Comparison of ENCODE assay signal across 29 cellular contexts in genomic region chr1:18060331-18060730, GRCh38.
"Had no signal": no experiment of that assay in that cellular context is flagged by ENCODE, and none has a peak within 500 bp of the region (broad histone marks: within the 10 kb centered on the region; RNA-seq: fewer than 3 reads in every experiment).

No MANE protein-coding gene starts in this region.

- H3K36me3 Mint-ChIP-seq: activated CD4-positive, alpha-beta memory T cell treated with anti-CD3 and anti-CD28 coated beads for 36 hours; activated naive CD4-positive, alpha-beta T cell treated with anti-CD3 and anti-CD28 coated beads, Interleukin-2, amount 10 ng/mL, durations not matched to agents 7 days and 5 days; activated naive CD8-positive, alpha-beta T cell; activated naive CD8-positive, alpha-beta T cell treated with anti-CD3 and anti-CD28 coated beads, Interleukin-2, amount 10 ng/mL, durations not matched to agents 7 days and 5 days had no signal

- H3K27ac Mint-ChIP-seq: activated B cell treated with CpG ODN at 0.5 μM for 24 hours; activated CD4-positive, alpha-beta memory T cell treated with anti-CD3 and anti-CD28 coated beads for 36 hours; activated CD4-positive, alpha-beta T cell treated with anti-CD3 and anti-CD28 coated beads, Interleukin-2, amount 10 ng/mL, durations not matched to agents 24 days and 14 days; activated CD8-positive, alpha-beta T cell treated with anti-CD3 and anti-CD28 coated beads for 36 hours; activated naive CD4-positive, alpha-beta T cell treated with anti-CD3 and anti-CD28 coated beads, Interleukin-2, amount 10 ng/mL, durations not matched to agents 7 days and 5 days; activated naive CD4-positive, alpha-beta T cell treated with anti-CD3 and anti-CD28 coated beads, Interleukin-2, amount 50 U/mL, for 24 hours; activated naive CD8-positive, alpha-beta T cell; activated naive CD8-positive, alpha-beta T cell treated with anti-CD3 and anti-CD28 coated beads, Interleukin-2, amount 10 ng/mL, durations not matched to agents 7 days and 5 days; activated naive CD8-positive, alpha-beta T cell treated with anti-CD3 and anti-CD28 coated beads, Interleukin-2, amount 50 U/mL, for 24 hours; activated T-helper 2 cell treated with anti-CD3 and anti-CD28 coated beads, Interferon-gamma antibody, Interleukin-2, Interleukin-4, amounts not matched to agents 10 μg/mL and 5 μg/mL and 100 μg/mL, durations not matched to agents 14 hours and 24 hours and 36 hours; T-helper 1 cell treated with Interleukin-12 subunit alpha and Interleukin-12 subunit beta and Interleukin-4 antibody, amounts not matched to agents 30 μg/mL and 1 μg/mL, for 36 hours; T-helper 2 cell treated with Interferon-gamma antibody and Interleukin-4, amounts not matched to agents 5 μg/mL and 100 μg/mL, for 36 hours had no signal

- H3K4me3 Mint-ChIP-seq: activated B cell treated with CpG ODN at 0.5 μM for 24 hours; activated CD4-positive, alpha-beta memory T cell treated with anti-CD3 and anti-CD28 coated beads for 36 hours; activated CD4-positive, alpha-beta T cell treated with anti-CD3 and anti-CD28 coated beads, Interleukin-2, amount 10 ng/mL, durations not matched to agents 24 days and 14 days; activated CD8-positive, alpha-beta T cell treated with anti-CD3 and anti-CD28 coated beads for 36 hours; activated naive CD4-positive, alpha-beta T cell treated with anti-CD3 and anti-CD28 coated beads, Interleukin-2, amount 10 ng/mL, durations not matched to agents 7 days and 5 days; activated naive CD4-positive, alpha-beta T cell treated with anti-CD3 and anti-CD28 coated beads, Interleukin-2, amount 50 U/mL, for 24 hours; activated naive CD8-positive, alpha-beta T cell; activated naive CD8-positive, alpha-beta T cell treated with anti-CD3 and anti-CD28 coated beads, Interleukin-2, amount 10 ng/mL, durations not matched to agents 7 days and 5 days; activated naive CD8-positive, alpha-beta T cell treated with anti-CD3 and anti-CD28 coated beads, Interleukin-2, amount 50 U/mL, for 24 hours; T-helper 1 cell treated with Interleukin-12 subunit alpha and Interleukin-12 subunit beta and Interleukin-4 antibody, amounts not matched to agents 30 μg/mL and 1 μg/mL, for 36 hours; T-helper 2 cell treated with Interferon-gamma antibody and Interleukin-4, amounts not matched to agents 5 μg/mL and 100 μg/mL, for 36 hours had no signal

- ATAC-seq: activated CD8-positive, alpha-beta T cell treated with anti-CD3 and anti-CD28 coated beads for 36 hours; activated naive CD8-positive, alpha-beta T cell treated with anti-CD3 and anti-CD28 coated beads, Interleukin-2, amount 50 U/mL, for 24 hours had no signal

- H3K9me3 Mint-ChIP-seq: activated B cell treated with CpG ODN at 0.5 μM for 24 hours; activated CD4-positive, alpha-beta memory T cell treated with anti-CD3 and anti-CD28 coated beads for 36 hours; activated CD4-positive, alpha-beta T cell treated with anti-CD3 and anti-CD28 coated beads, Interleukin-2, amount 10 ng/mL, durations not matched to agents 24 days and 14 days; activated CD8-positive, alpha-beta T cell treated with anti-CD3 and anti-CD28 coated beads for 36 hours; T-helper 1 cell treated with Interleukin-12 subunit alpha and Interleukin-12 subunit beta and Interleukin-4 antibody, amounts not matched to agents 30 μg/mL and 1 μg/mL, for 36 hours; T-helper 2 cell treated with Interferon-gamma antibody and Interleukin-4, amounts not matched to agents 5 μg/mL and 100 μg/mL, for 36 hours had no signal

- H3K4me3 ChIP-seq: ascending aorta, breast epithelium had no signal

- DNase-seq: activated B cell treated with CpG ODN at 0.5 μM for 24 hours; activated CD4-positive, alpha-beta memory T cell treated with anti-CD3 and anti-CD28 coated beads for 36 hours; activated CD4-positive, alpha-beta T cell treated with anti-CD3 and anti-CD28 coated beads for 4 hours; activated CD4-positive, alpha-beta T cell treated with anti-CD3 and anti-CD28 coated beads, Interleukin-2, amount 10 ng/mL, durations not matched to agents 24 days and 14 days; activated CD4-positive, alpha-beta T cell treated with anti-CD3 and anti-CD28 coated beads, Interleukin-2, amount 50 U/mL, for 1 hour; activated CD4-positive, alpha-beta T cell treated with anti-CD3 and anti-CD28 coated beads, Interleukin-2, amount 50 U/mL, for 4 hours; activated CD4-positive, CD25-positive, alpha-beta regulatory T cell treated with anti-CD3 and anti-CD28 coated beads, Interleukin-2, amount 50 U/mL, for 72 hours; activated CD8-positive, alpha-beta memory T cell treated with anti-CD3 and anti-CD28 coated beads, Interleukin-2, amount 50 U/mL, for 4 hours; activated CD8-positive, alpha-beta T cell treated with anti-CD3 and anti-CD28 coated beads for 36 hours; activated effector memory CD4-positive, alpha-beta T cell treated with Interleukin-2 at 50 U/mL for 16 hours; activated gamma-delta T cell; activated naive CD4-positive, alpha-beta T cell treated with anti-CD3 and anti-CD28 coated beads, Interleukin-2, amount 10 ng/mL, durations not matched to agents 7 days and 5 days; activated naive CD4-positive, alpha-beta T cell treated with Interleukin-2 at 50 U/mL for 16 hours; activated naive CD8-positive, alpha-beta T cell treated with anti-CD3 and anti-CD28 coated beads, Interleukin-2, amount 10 ng/mL, durations not matched to agents 7 days and 5 days; activated naive CD8-positive, alpha-beta T cell treated with anti-CD3 and anti-CD28 coated beads, Interleukin-2, amount 50 U/mL, for 24 hours; activated T-cell treated with anti-CD3 and anti-CD28 coated beads for 4 hours; activated T-cell treated with anti-CD3 and anti-CD28 coated beads, Interleukin-2, amount 50 U/mL, for 1 hour; activated T-cell treated with anti-CD3 and anti-CD28 coated beads, Interleukin-2, amount 50 U/mL, for 48 hours; brain microvascular endothelial cell; central memory CD4-positive, alpha-beta T cell; T-helper 2 cell; T-helper 9 cell had no signal

- H3K4me1 Mint-ChIP-seq: activated B cell treated with CpG ODN at 0.5 μM for 24 hours; activated CD4-positive, alpha-beta T cell treated with anti-CD3 and anti-CD28 coated beads, Interleukin-2, amount 10 ng/mL, durations not matched to agents 24 days and 14 days; activated naive CD4-positive, alpha-beta T cell treated with anti-CD3 and anti-CD28 coated beads, Interleukin-2, amount 10 ng/mL, durations not matched to agents 7 days and 5 days; activated naive CD4-positive, alpha-beta T cell treated with anti-CD3 and anti-CD28 coated beads, Interleukin-2, amount 50 U/mL, for 24 hours; activated naive CD8-positive, alpha-beta T cell treated with anti-CD3 and anti-CD28 coated beads, Interleukin-2, amount 10 ng/mL, durations not matched to agents 7 days and 5 days; activated naive CD8-positive, alpha-beta T cell treated with anti-CD3 and anti-CD28 coated beads, Interleukin-2, amount 50 U/mL, for 24 hours had no signal

- H3K27me3 Mint-ChIP-seq: activated CD4-positive, alpha-beta T cell treated with anti-CD3 and anti-CD28 coated beads, Interleukin-2, amount 10 ng/mL, durations not matched to agents 24 days and 14 days had no signal

- H3K27me3 ChIP-seq: ascending aorta, brain microvascular endothelial cell had no signal

- H3K36me3 ChIP-seq: ascending aorta, brain microvascular endothelial cell, breast epithelium had no signal

- H3K9me3 ChIP-seq: ascending aorta, breast epithelium had no signal

- H3K27ac ChIP-seq: ascending aorta, brain microvascular endothelial cell, breast epithelium had no signal

- H3K4me1 ChIP-seq: ascending aorta, breast epithelium had no signal
